In the genomic region with DNA sequence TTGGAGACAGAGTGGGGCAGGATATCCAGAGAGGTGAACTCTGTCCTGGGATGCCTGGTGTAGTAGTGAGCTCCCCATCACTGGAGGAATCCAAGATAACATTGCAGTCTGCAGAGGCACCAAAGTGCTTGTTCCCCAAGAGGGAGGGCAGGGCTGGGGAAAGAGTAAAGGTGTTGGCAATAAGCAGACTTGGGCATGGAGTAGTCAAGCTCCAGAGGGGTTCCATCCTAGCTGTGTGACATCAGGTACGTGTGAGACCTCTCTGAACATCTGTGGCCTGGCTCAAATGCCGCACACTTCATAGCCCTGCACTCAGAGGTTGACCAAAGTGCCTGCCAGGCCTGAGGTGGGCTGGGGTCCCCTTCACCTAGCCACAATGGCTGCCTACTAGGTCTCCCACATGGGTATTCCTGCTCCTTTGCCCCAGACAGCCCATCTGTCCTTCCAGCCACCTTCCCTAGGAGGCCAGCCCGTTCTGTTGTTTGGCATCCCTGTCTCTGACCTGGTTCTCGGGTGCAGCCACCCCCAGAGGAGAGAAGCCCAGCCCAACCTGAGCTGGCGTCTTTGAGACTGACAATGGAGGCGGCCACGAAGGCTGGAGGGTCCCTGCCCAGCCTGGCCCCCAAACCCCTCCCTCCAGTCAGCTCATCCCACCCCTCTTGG, we compare ENCODE assay signal across 19 cellular contexts. TPM values are rescaled to one million over a fixed set of nuclear protein-coding genes. Genes with fewer than 3 reads are reported as not detected.
A peak's percentile ranks its signal among the peaks of the same experiment; 100 is the strongest.
DNase-seq lines count a peak whose midpoint lies in the region; ATAC-seq lines count a peak whose summit lies in the region.
"Had no signal": no experiment of that assay in that cellular context is flagged by ENCODE, and none has a peak within 500 bp of the region (broad histone marks: within the 10 kb centered on the region; RNA-seq: fewer than 3 reads in every experiment).

No MANE protein-coding gene starts in this region.

- POLR2A ChIA-PET in CD8-positive, alpha-beta memory T cell (lab: Charles Lee): no interaction called here

- no peak overlapping the region for H3K14ac ChIP-seq in mesenchymal stem cell (ENCODE audit: low read length in 2 of 2)

- no peak overlapping the region for H2BK5ac ChIP-seq in mesenchymal stem cell (ENCODE audit: low read depth, low read length, poor library complexity, severe bottlenecking)

- no peaks in the 10 kb centered on the region for H3K27me3 ChIP-seq in BLaER1 treated with 17β-estradiol and CSF1 and Interleukin-3, amounts not matched to agents 10 nM and 100 nM
- no peaks in the 10 kb centered on the region for H3K27me3 ChIP-seq in CD8-positive, alpha-beta memory T cell (ENCODE audit: insufficient read depth, low read length, poor library complexity, severe bottlenecking)
- H3K27me3 ChIP-seq in MG63 (no peaks in the 10 kb centered on the region), mesenchymal stem cell (ENCODE audit: control insufficient read depth in 1 of 2, insufficient read depth in 1 of 2, low read length in 2 of 2) (peaks cover 5 to 8% of the 10 kb centered on the region in 2 experiments)
- H3K27me3 ChIP-seq: SJSA1, tibial nerve had no signal

- H2BK15ac ChIP-seq in mesenchymal stem cell (ENCODE audit: low read depth, poor library complexity, severe bottlenecking): no peak overlapping the region

- H3K36me3 ChIP-seq in BLaER1 treated with 17β-estradiol and CSF1 and Interleukin-3, amounts not matched to agents 10 nM and 100 nM: peaks cover 0 to 14% (median 9%) of the 10 kb centered on the region in 11 experiments; a peak in 12 of 22 replicates
- peaks cover 6% of the 10 kb centered on the region for H3K36me3 ChIP-seq in CD8-positive, alpha-beta memory T cell (ENCODE audit: insufficient read depth, low read length)
- peaks cover 19% of the 10 kb centered on the region for H3K36me3 ChIP-seq in MG63
- peaks cover under 1 to 9% of the 10 kb centered on the region in 2 experiments for H3K36me3 ChIP-seq in mesenchymal stem cell (ENCODE audit: control insufficient read depth in 1 of 2, insufficient read depth in 2 of 2, low read depth in 1 of 2, low read length in 2 of 2)
- H3K36me3 ChIP-seq: tibial nerve had no signal

- H3K9me3 ChIP-seq in BLaER1 treated with 17β-estradiol and CSF1 and Interleukin-3, amounts not matched to agents 10 nM and 100 nM (replicated peaks in 1 of 11): no peaks in the 10 kb centered on the region
- no peaks in the 10 kb centered on the region for H3K9me3 ChIP-seq in CD8-positive, alpha-beta memory T cell (ENCODE audit: low read length)
- H3K9me3 ChIP-seq in MG63 (no peaks in the 10 kb centered on the region), mesenchymal stem cell (ENCODE audit: control insufficient read depth, low read length) (no peaks in the 10 kb centered on the region)
- H3K9me3 ChIP-seq: SJSA1, tibial nerve had no signal

- no peak overlapping the region for H2AK5ac ChIP-seq in mesenchymal stem cell (ENCODE audit: low read length, severe bottlenecking)

- peaks cover 32 to 75% (median 58%) of the 10 kb centered on the region in 11 experiments for H4K20me1 ChIP-seq in BLaER1 treated with 17β-estradiol and CSF1 and Interleukin-3, amounts not matched to agents 10 nM and 100 nM

- CTCF ChIA-PET in CD8-positive, alpha-beta memory T cell (lab: Charles Lee): no interaction called here

- H3K18ac ChIP-seq in mesenchymal stem cell (ENCODE audit: low read depth in 1 of 2, low read length in 2 of 2): no peak overlapping the region

- no peak for ATAC-seq in activated naive CD8-positive, alpha-beta T cell treated with anti-CD3 and anti-CD28 coated beads, Interleukin-2, amount 50 U/mL, for 24 hours
- ATAC-seq: right cardiac atrium had no signal

- peak in 1 of 5 donors; percentile 41 for DNase-seq in CD8-positive, alpha-beta memory T cell
- no peak for DNase-seq in activated naive CD8-positive, alpha-beta T cell treated with anti-CD3 and anti-CD28 coated beads, Interleukin-2, amount 50 U/mL, for 24 hours
- DNase-seq in mesenteric fat pad (ENCODE audit: low spot score) (peak; percentile 45), C1 segment of cervical spinal cord (lab: John Stamatoyannopoulos, UW) (no peak), MG63 (no peak), mesenchymal stem cell (no peak), immature natural killer cell (no peak)
- DNase-seq: activated B cell treated with CpG ODN at 0.5 μM for 24 hours; activated gamma-delta T cell treated with Interleukin-2 at 50 U/mL for 16 hours; NCI-H1092; NCI-H526; occipital lobe; stimulated activated naive CD4-positive, alpha-beta T cell treated with Interleukin-2 at 50 U/mL for 16 hours had no signal

- peak overlapping the region in 2 of 11 experiments; percentile 4 to 99; a peak in 1 of 22 replicates for H3K9ac ChIP-seq in BLaER1 treated with 17β-estradiol and CSF1 and Interleukin-3, amounts not matched to agents 10 nM and 100 nM
- H3K9ac ChIP-seq in mesenchymal stem cell (ENCODE audit: low read length): no peak overlapping the region

- H4K91ac ChIP-seq in mesenchymal stem cell (ENCODE audit: low read length): no peak overlapping the region

- no peak overlapping the region for H3K4me3 ChIP-seq in BLaER1 treated with 17β-estradiol and CSF1 and Interleukin-3, amounts not matched to agents 10 nM and 100 nM
- H3K4me3 ChIP-seq in CD8-positive, alpha-beta memory T cell (ENCODE audit: low read length): no peak overlapping the region
- H3K4me3 ChIP-seq in MG63 (no peak overlapping the region), mesenchymal stem cell (ENCODE audit: insufficient read depth in 1 of 2, low read depth in 1 of 2, low read length in 2 of 2) (no peak overlapping the region)
- H3K4me3 ChIP-seq: SJSA1, tibial nerve had no signal

- H2BK12ac ChIP-seq in mesenchymal stem cell (ENCODE audit: low read length in 2 of 2): no peak overlapping the region

- peak overlapping the region in 4 of 8 donors; percentile 7 to 81 (median 68) for H3K27ac Mint-ChIP-seq in CD8-positive, alpha-beta memory T cell
- no peak overlapping the region for H3K27ac Mint-ChIP-seq in activated naive CD8-positive, alpha-beta T cell treated with anti-CD3 and anti-CD28 coated beads, Interleukin-2, amount 50 U/mL, for 24 hours
- H3K27ac Mint-ChIP-seq in immature natural killer cell: peak overlapping the region in 1 of 6 donors; percentile 78
- H3K27ac Mint-ChIP-seq: activated B cell treated with CpG ODN at 0.5 μM for 24 hours; T-helper 1 cell treated with Interleukin-12 subunit alpha and Interleukin-12 subunit beta and Interleukin-4 antibody, amounts not matched to agents 30 μg/mL and 1 μg/mL, for 36 hours had no signal

- no peak overlapping the region for H2BK120ac ChIP-seq in mesenchymal stem cell (ENCODE audit: low read depth, low read length)

- 95% methylated on average over 7 of the region's 7 CpGs for WGBS in mesenchymal stem cell

- peaks cover 23 to 43% (median 23%) of the 10 kb centered on the region in 3 donors for H3K4me1 Mint-ChIP-seq in CD8-positive, alpha-beta memory T cell
- peaks cover 22% of the 10 kb centered on the region for H3K4me1 Mint-ChIP-seq in activated naive CD8-positive, alpha-beta T cell treated with anti-CD3 and anti-CD28 coated beads, Interleukin-2, amount 50 U/mL, for 24 hours
- H3K4me1 Mint-ChIP-seq in immature natural killer cell: peaks cover 19 to 21% of the 10 kb centered on the region in 2 donors

- H3K4me3 Mint-ChIP-seq in CD8-positive, alpha-beta memory T cell: peak overlapping the region in 5 of 7 donors; percentile 40 to 66 (median 55)
- peak overlapping the region; percentile 6 for H3K4me3 Mint-ChIP-seq in activated naive CD8-positive, alpha-beta T cell treated with anti-CD3 and anti-CD28 coated beads, Interleukin-2, amount 50 U/mL, for 24 hours
- H3K4me3 Mint-ChIP-seq in immature natural killer cell: peak overlapping the region in 1 of 5 donors; percentile 15
- H3K4me3 Mint-ChIP-seq: activated B cell treated with CpG ODN at 0.5 μM for 24 hours; central memory CD8-positive, alpha-beta T cell; T-helper 1 cell treated with Interleukin-12 subunit alpha and Interleukin-12 subunit beta and Interleukin-4 antibody, amounts not matched to agents 30 μg/mL and 1 μg/mL, for 36 hours had no signal

- H3K27me3 Mint-ChIP-seq in CD8-positive, alpha-beta memory T cell: no peaks in the 10 kb centered on the region
- H3K27me3 Mint-ChIP-seq in activated naive CD8-positive, alpha-beta T cell treated with anti-CD3 and anti-CD28 coated beads, Interleukin-2, amount 50 U/mL, for 24 hours: no peaks in the 10 kb centered on the region
- H3K27me3 Mint-ChIP-seq in immature natural killer cell (ENCODE audit: low read depth in 3 of 3): peaks cover 5 to 16% (median 14%) of the 10 kb centered on the region in 3 donors
- H3K27me3 Mint-ChIP-seq: activated B cell treated with CpG ODN at 0.5 μM for 24 hours; central memory CD8-positive, alpha-beta T cell had no signal

- no peak overlapping the region for H2AFZ ChIP-seq in mesenchymal stem cell (ENCODE audit: low read depth, low read length)

- H3K79me1 ChIP-seq in mesenchymal stem cell (replicated peaks; ENCODE audit: low read length, poor library complexity, severe bottlenecking): peaks cover 23% of the 10 kb centered on the region

- H3K4me1 ChIP-seq in BLaER1 treated with 17β-estradiol and CSF1 and Interleukin-3, amounts not matched to agents 10 nM and 100 nM: peaks cover 37 to 58% (median 48%) of the 10 kb centered on the region in 10 experiments
- H3K4me1 ChIP-seq in CD8-positive, alpha-beta memory T cell (ENCODE audit: insufficient read depth, low read length): peaks cover 19% of the 10 kb centered on the region
- H3K4me1 ChIP-seq in mesenchymal stem cell (ENCODE audit: control insufficient read depth, insufficient read depth, low read depth, low read length): peaks cover 17% of the 10 kb centered on the region

- no peak overlapping the region for H4K8ac ChIP-seq in mesenchymal stem cell (ENCODE audit: low read length)

- no peak overlapping the region for H3K27ac ChIP-seq in BLaER1 treated with 17β-estradiol and CSF1 and Interleukin-3, amounts not matched to agents 10 nM and 100 nM
- no peak overlapping the region for H3K27ac ChIP-seq in CD8-positive, alpha-beta memory T cell (ENCODE audit: low read depth, low read length)
- no peak overlapping the region for H3K27ac ChIP-seq in mesenchymal stem cell (ENCODE audit: low read length, poor library complexity, severe bottlenecking)
- H3K27ac ChIP-seq: SJSA1, tibial nerve had no signal

- H3K23ac ChIP-seq in mesenchymal stem cell (ENCODE audit: low read length in 2 of 2): peak overlapping the region in 1 of 2 experiments; percentile 24

- peak overlapping the region in 8 of 11 experiments; percentile 2 to 100 (median 52); a peak in 10 of 22 replicates for H3K4me2 ChIP-seq in BLaER1 treated with 17β-estradiol and CSF1 and Interleukin-3, amounts not matched to agents 10 nM and 100 nM
- no peak overlapping the region for H3K4me2 ChIP-seq in mesenchymal stem cell (ENCODE audit: low read length, poor library complexity, severe bottlenecking)

- H3K9me3 Mint-ChIP-seq in CD8-positive, alpha-beta memory T cell: no peaks in the 10 kb centered on the region
- H3K9me3 Mint-ChIP-seq in activated naive CD8-positive, alpha-beta T cell treated with anti-CD3 and anti-CD28 coated beads, Interleukin-2, amount 50 U/mL, for 24 hours: no peaks in the 10 kb centered on the region
- no peaks in the 10 kb centered on the region for H3K9me3 Mint-ChIP-seq in immature natural killer cell
- H3K9me3 Mint-ChIP-seq: activated B cell treated with CpG ODN at 0.5 μM for 24 hours; central memory CD8-positive, alpha-beta T cell; T-helper 1 cell treated with Interleukin-12 subunit alpha and Interleukin-12 subunit beta and Interleukin-4 antibody, amounts not matched to agents 30 μg/mL and 1 μg/mL, for 36 hours had no signal

- no peak overlapping the region for H3K4ac ChIP-seq in mesenchymal stem cell (ENCODE audit: low read depth in 1 of 2, low read length in 2 of 2)

- peaks cover 0 to 16% (median 0%) of the 10 kb centered on the region in 3 donors for H3K36me3 Mint-ChIP-seq in CD8-positive, alpha-beta memory T cell
- H3K36me3 Mint-ChIP-seq in activated naive CD8-positive, alpha-beta T cell treated with anti-CD3 and anti-CD28 coated beads, Interleukin-2, amount 50 U/mL, for 24 hours (ENCODE audit: low read depth): peaks cover 16% of the 10 kb centered on the region
- no peaks in the 10 kb centered on the region for H3K36me3 Mint-ChIP-seq in immature natural killer cell

RNA-seq across cellular contexts. Expression of a gene that starts 2.8 kb away (rescaled TPM):
- 100 to 1,000 TPM; 379 TPM for total RNA-seq in CD8-positive, alpha-beta memory T cell
- 569 TPM for polyA plus RNA-seq in CD8-positive, alpha-beta memory T cell
- 352 TPM for total RNA-seq in mesenteric fat pad
- 324 and 413 TPM in 2 replicates for total RNA-seq in MG63 (2014; rRNA removed; shearing (Covaris generic); ENCODE audit: low replicate concordance)
- polyA plus RNA-seq in mesenchymal stem cell (2013, experiment 1 of 2): 366 TPM
- polyA plus RNA-seq in mesenchymal stem cell (2013, experiment 2 of 2): 367 TPM
- polyA plus RNA-seq in immature natural killer cell: 100 to 1,000 TPM; 533 to 916 (median 674) TPM

RNA-seq across cellular contexts. Expression of a gene that starts 23.4 kb away (rescaled TPM):
- 10 to 100 TPM; 28.7 to 29.2 TPM for total RNA-seq in CD8-positive, alpha-beta memory T cell
- polyA plus RNA-seq in CD8-positive, alpha-beta memory T cell: 21.4 TPM
- total RNA-seq in mesenteric fat pad: 5.6 TPM
- total RNA-seq in MG63 (2014; rRNA removed; shearing (Covaris generic); ENCODE audit: low replicate concordance): 38.6 and 39.0 TPM in 2 replicates
- 10.8 TPM for polyA plus RNA-seq in mesenchymal stem cell (2013, experiment 1 of 2)
- polyA plus RNA-seq in mesenchymal stem cell (2013, experiment 2 of 2): 11.6 TPM
- 10 to 100 TPM in 2 of 3 donors, 1 to 10 TPM in 1; 1.8 to 21.7 (median 16.6) TPM for polyA plus RNA-seq in immature natural killer cell

RNA-seq across cellular contexts. Expression of a gene that starts 29.4 kb away (rescaled TPM):
- total RNA-seq in CD8-positive, alpha-beta memory T cell: 10 to 100 TPM; 70.0 to 71.8 TPM
- 146 TPM for polyA plus RNA-seq in CD8-positive, alpha-beta memory T cell
- 38.9 TPM for total RNA-seq in mesenteric fat pad
- 46.6 and 83.8 TPM in 2 replicates for total RNA-seq in MG63 (2014; rRNA removed; shearing (Covaris generic); ENCODE audit: low replicate concordance)
- 49.1 TPM for polyA plus RNA-seq in mesenchymal stem cell (2013, experiment 1 of 2)
- 50.1 TPM for polyA plus RNA-seq in mesenchymal stem cell (2013, experiment 2 of 2)
- 100 to 1,000 TPM; 125 to 230 (median 129) TPM for polyA plus RNA-seq in immature natural killer cell
